Comparison of ENCODE assay signal across 20 cellular contexts in the genomic region with DNA sequence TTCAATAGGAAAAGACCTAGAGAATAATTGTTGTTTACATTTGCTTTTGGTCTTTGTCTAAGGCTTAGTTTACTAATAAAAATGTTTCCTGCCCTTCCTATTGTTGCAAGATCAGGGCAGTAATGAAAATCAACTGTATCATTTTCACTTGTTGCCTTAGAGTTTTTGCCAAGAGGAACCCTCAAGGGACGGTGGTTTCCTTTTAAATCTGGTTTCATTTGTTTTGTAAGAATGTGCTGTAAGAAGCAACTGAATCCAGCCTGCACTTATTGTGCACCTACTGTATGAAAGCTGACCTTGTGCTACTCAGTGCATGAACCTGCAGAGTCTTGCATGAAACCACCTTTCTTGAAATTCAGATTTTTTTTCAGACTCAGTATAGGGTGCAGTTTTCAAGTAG. TPM values are rescaled to one million over a fixed set of nuclear protein-coding genes. Genes with fewer than 3 reads are reported as not detected.
DNase-seq lines count a peak whose midpoint lies in the region; ATAC-seq and TF ChIP-seq lines count a peak whose summit lies in the region.
"Had no signal": no experiment of that assay in that cellular context is flagged by ENCODE, and none has a peak within 500 bp of the region (broad histone marks: within the 10 kb centered on the region; RNA-seq: fewer than 3 reads in every experiment).

No MANE protein-coding gene starts in this region.

- H3K4me1 Mint-ChIP-seq in CD4-positive, alpha-beta T cell (ENCODE audit: low read depth) = peaks cover 74% of the 10 kb centered on the region
- H3K4me1 Mint-ChIP-seq in natural killer cell = peaks cover 35 to 42% of the 10 kb centered on the region in 2 donors

- H3K9me2 ChIP-seq in Loucy (replicated peaks; ENCODE audit: low read depth, low read length) = no peaks in the 10 kb centered on the region

- H4K20me1 ChIP-seq in Loucy (ENCODE audit: insufficient read depth, low read length, poor library complexity, severe bottlenecking) (peaks cover 68% of the 10 kb centered on the region), osteoblast (ENCODE audit: insufficient read depth, low read length) (peaks cover 57% of the 10 kb centered on the region)

- no peak overlapping the region for H3K9ac ChIP-seq in Loucy (ENCODE audit: low read depth, low read length, poor library complexity, severe bottlenecking)

- no peaks in the 10 kb centered on the region for H3K36me3 ChIP-seq in Loucy (ENCODE audit: insufficient read depth, low read length)
- no peaks in the 10 kb centered on the region for H3K36me3 ChIP-seq in osteoblast (ENCODE audit: insufficient read depth, low read length)
- no peaks in the 10 kb centered on the region for H3K36me3 ChIP-seq in brain microvascular endothelial cell (replicated peaks)
- H3K36me3 ChIP-seq in mucosa of descending colon (ENCODE audit: low read depth) = no peaks in the 10 kb centered on the region
- H3K36me3 ChIP-seq: HAP-1 had no signal

- no peak overlapping the region for H3K4me3 Mint-ChIP-seq in CD4-positive, alpha-beta T cell
- no peak overlapping the region for H3K4me3 Mint-ChIP-seq in natural killer cell
- H3K4me3 Mint-ChIP-seq: stimulated activated effector memory CD8-positive, alpha-beta T cell treated with anti-CD3 and anti-CD28 coated beads, Interleukin-12 subunit alpha, Interleukin-12 subunit beta, amount 100 ng/mL, for 72 hours; T-helper 1 cell treated with Interleukin-12 subunit alpha and Interleukin-12 subunit beta and Interleukin-4 antibody, amounts not matched to agents 30 μg/mL and 1 μg/mL, for 36 hours had no signal

- no peaks in the 10 kb centered on the region for H3K9me3 Mint-ChIP-seq in CD4-positive, alpha-beta T cell
- no peaks in the 10 kb centered on the region for H3K9me3 Mint-ChIP-seq in natural killer cell
- H3K9me3 Mint-ChIP-seq: stimulated activated effector memory CD8-positive, alpha-beta T cell treated with anti-CD3 and anti-CD28 coated beads, Interleukin-12 subunit alpha, Interleukin-12 subunit beta, amount 100 ng/mL, for 72 hours; T-helper 1 cell treated with Interleukin-12 subunit alpha and Interleukin-12 subunit beta and Interleukin-4 antibody, amounts not matched to agents 30 μg/mL and 1 μg/mL, for 36 hours had no signal

- no peak for DNase-seq in CD4-positive, alpha-beta T cell
- peak; percentile 44 for DNase-seq in choroid plexus epithelial cell (ENCODE audit: low read depth)
- DNase-seq in osteoblast (ENCODE audit: insufficient read length, low spot score, missing footprints) = no peak
- no peak for DNase-seq in brain microvascular endothelial cell
- DNase-seq in natural killer cell = no peak
- no peak for DNase-seq in mucosa of descending colon
- DNase-seq: activated naive CD4-positive, alpha-beta T cell treated with anti-CD3 and anti-CD28 coated beads, Interleukin-2, amount 50 U/mL, for 16 hours; DMS79; glutamatergic neuron; NCI-H146; NCI-H524; nucleus accumbens had no signal

- peaks cover 17% of the 10 kb centered on the region for H3K27me3 ChIP-seq in CD4-positive, alpha-beta T cell (ENCODE audit: control insufficient read depth, insufficient read depth, low read length)
- no peaks in the 10 kb centered on the region for H3K27me3 ChIP-seq in Loucy (ENCODE audit: insufficient read depth, low read length, poor library complexity, severe bottlenecking)
- peaks cover 3% of the 10 kb centered on the region for H3K27me3 ChIP-seq in osteoblast (ENCODE audit: insufficient read depth, low read length)
- no peaks in the 10 kb centered on the region for H3K27me3 ChIP-seq in brain microvascular endothelial cell (replicated peaks)

- no peaks in the 10 kb centered on the region for H3K9me3 ChIP-seq in CD4-positive, alpha-beta T cell (ENCODE audit: control insufficient read depth, low read length)
- H3K9me3 ChIP-seq in Loucy (ENCODE audit: insufficient read depth, low read depth, low read length) = no peaks in the 10 kb centered on the region
- no peaks in the 10 kb centered on the region for H3K9me3 ChIP-seq in osteoblast (ENCODE audit: low read depth, low read length)
- no peaks in the 10 kb centered on the region for H3K9me3 ChIP-seq in mucosa of descending colon
- H3K9me3 ChIP-seq: HAP-1 had no signal

- H3K79me2 ChIP-seq in Loucy (ENCODE audit: insufficient read depth, low read length) (peaks cover 93% of the 10 kb centered on the region), osteoblast (ENCODE audit: insufficient read depth, low read length) (peaks cover 92% of the 10 kb centered on the region)

- peaks cover 23% of the 10 kb centered on the region for H3K27me3 Mint-ChIP-seq in CD4-positive, alpha-beta T cell
- H3K27me3 Mint-ChIP-seq in natural killer cell (ENCODE audit: low read depth in 2 of 2) = peaks cover 20 to 45% of the 10 kb centered on the region in 2 donors

- POLR2A ChIA-PET in CD4-positive, alpha-beta T cell (lab: Charles Lee) = interaction anchor here (1.9 kb wide), 1 partner anchor 18 kb away, joined by 7 read pairs; no protein-coding TSS in a partner anchor

- H3K27ac Mint-ChIP-seq in CD4-positive, alpha-beta T cell = peak overlapping the region; percentile 99
- H3K27ac Mint-ChIP-seq in natural killer cell = no peak overlapping the region
- H3K27ac Mint-ChIP-seq: CD14-positive monocyte; stimulated activated effector memory CD8-positive, alpha-beta T cell treated with anti-CD3 and anti-CD28 coated beads, Interleukin-12 subunit alpha, Interleukin-12 subunit beta, amount 100 ng/mL, for 72 hours; T-helper 1 cell treated with Interleukin-12 subunit alpha and Interleukin-12 subunit beta and Interleukin-4 antibody, amounts not matched to agents 30 μg/mL and 1 μg/mL, for 36 hours had no signal

- no peaks in the 10 kb centered on the region for H3F3A ChIP-seq in Loucy (ENCODE audit: low read depth)

- intact Hi-C loops in CD4-positive, alpha-beta T cell (cut with DNase I, micrococcal nuclease) = loop anchor here (5.0 to 10.0 kb wide), 4 partner anchors 51 to 1271 kb away; no protein-coding TSS in a partner anchor
- intact Hi-C loops in natural killer cell (cut with micrococcal nuclease) = loop anchor here (5.0 kb wide), 2 partner anchors 124 to 299 kb away; no protein-coding TSS in a partner anchor
- intact Hi-C loops in mucosa of descending colon (cut with DNase I, micrococcal nuclease) = no loop called here

- in situ Hi-C loops in brain microvascular endothelial cell (cut with HindIII; ENCODE audit: low pct_ligation_motif_present, low sequenced_read_pairs) = no loop called here

- H3K4me1 ChIP-seq in Loucy (ENCODE audit: insufficient read depth, low read length, poor library complexity, severe bottlenecking) (peaks cover 52% of the 10 kb centered on the region), osteoblast (ENCODE audit: insufficient read depth, low read length) (peaks cover 23% of the 10 kb centered on the region), mucosa of descending colon (ENCODE audit: low read depth) (peaks cover 7% of the 10 kb centered on the region)

- peaks cover 12% of the 10 kb centered on the region for H3K36me3 Mint-ChIP-seq in CD4-positive, alpha-beta T cell (ENCODE audit: low read depth)
- H3K36me3 Mint-ChIP-seq in natural killer cell = no peaks in the 10 kb centered on the region

- H3K4me2 ChIP-seq in Loucy (ENCODE audit: low read depth, low read length, poor library complexity, severe bottlenecking) = peak overlapping the region; percentile 89
- peak overlapping the region; percentile 2 for H3K4me2 ChIP-seq in osteoblast (ENCODE audit: insufficient read depth, low read length)

- H3K4me3 ChIP-seq in Loucy (ENCODE audit: low read length, poor library complexity, severe bottlenecking) = peak overlapping the region; percentile 73
- no peak overlapping the region for H3K4me3 ChIP-seq in choroid plexus epithelial cell (ENCODE audit: low read depth, low read length)
- H3K4me3 ChIP-seq in osteoblast (ENCODE audit: insufficient read depth, low read length) = no peak overlapping the region
- H3K4me3 ChIP-seq in brain microvascular endothelial cell (ENCODE audit: low read depth, low read length) = no peak overlapping the region
- H3K4me3 ChIP-seq in mucosa of descending colon = no peak overlapping the region
- H3K4me3 ChIP-seq: HAP-1, skin epidermis had no signal

- ATAC-seq in CD4-positive, alpha-beta T cell (ENCODE audit: poor library complexity) = no peak
- ATAC-seq in HG03571 (IDR thresholded peaks at IDR 0.05; ENCODE audit: unreplicated experiment) (no peak), natural killer cell (no peak), mucosa of descending colon (no peak)
- ATAC-seq: activated CD4-positive, CD25-positive, alpha-beta regulatory T cell treated with anti-CD3 and anti-CD28 coated beads, Interleukin-2, amount 50 U/mL, for 24 hours; stimulated activated effector memory CD8-positive, alpha-beta T cell treated with anti-CD3 and anti-CD28 coated beads, Interleukin-12 subunit alpha, Interleukin-12 subunit beta, amount 100 ng/mL, for 72 hours had no signal

- no peak overlapping the region for H3K27ac ChIP-seq in CD4-positive, alpha-beta T cell (ENCODE audit: low read depth, low read length)
- H3K27ac ChIP-seq in osteoblast (ENCODE audit: low read depth, low read length) (no peak overlapping the region), brain microvascular endothelial cell (no peak overlapping the region)
- H3K27ac ChIP-seq: skin epidermis had no signal

- no peak for TF ChIP-seq CTCF in CD4-positive, alpha-beta T cell (IDR thresholded peaks at IDR 0.05)
- TF ChIP-seq CTCF in Loucy (conservative IDR thresholded peaks at IDR 0.05; ENCODE audit: low read length) (no peak), choroid plexus epithelial cell (conservative IDR thresholded peaks at IDR 0.05; ENCODE audit: low read depth, low read length) (no peak), osteoblast (IDR thresholded peaks at IDR 0.05; ENCODE audit: extremely low read depth, low read depth, low read length) (no peak), brain microvascular endothelial cell (IDR thresholded peaks at IDR 0.05; ENCODE audit: low read depth, low read length, missing control alignments) (no peak), natural killer cell (IDR thresholded peaks at IDR 0.05) (no peak), mucosa of descending colon (IDR thresholded peaks at IDR 0.05) (no peak)

- no peak overlapping the region for H2AFZ ChIP-seq in Loucy (ENCODE audit: low read length)
- no peak overlapping the region for H2AFZ ChIP-seq in osteoblast (ENCODE audit: low read length)

- CTCF ChIA-PET in CD4-positive, alpha-beta T cell (lab: Charles Lee) = no interaction called here

RNA-seq across cellular contexts. Expression of gene IGF1R, which starts 5.3 kb away (rescaled TPM):
- 10 to 100 TPM; 39.2 to 40.3 TPM for total RNA-seq in CD4-positive, alpha-beta T cell
- total RNA-seq in osteoblast (18.8 and 30.9 TPM in 2 replicates), natural killer cell (10 to 100 TPM; 47.3 to 50.7 (median 49.0) TPM), mucosa of descending colon (10 to 100 TPM; 34.7 to 65.2 (median 47.7) TPM)

Comparison
In these comparisons a context has a peak if more than half of its experiments do, and no peak if none do; other contexts are left out.
1. intact Hi-C loops: an anchor here in CD4-positive, alpha-beta T cell (5.0 to 10.0 kb wide) and natural killer cell (5.0 kb wide); none called in mucosa of descending colon.